Comparison of ENCODE assay signal across 26 cellular contexts in the genomic region with DNA sequence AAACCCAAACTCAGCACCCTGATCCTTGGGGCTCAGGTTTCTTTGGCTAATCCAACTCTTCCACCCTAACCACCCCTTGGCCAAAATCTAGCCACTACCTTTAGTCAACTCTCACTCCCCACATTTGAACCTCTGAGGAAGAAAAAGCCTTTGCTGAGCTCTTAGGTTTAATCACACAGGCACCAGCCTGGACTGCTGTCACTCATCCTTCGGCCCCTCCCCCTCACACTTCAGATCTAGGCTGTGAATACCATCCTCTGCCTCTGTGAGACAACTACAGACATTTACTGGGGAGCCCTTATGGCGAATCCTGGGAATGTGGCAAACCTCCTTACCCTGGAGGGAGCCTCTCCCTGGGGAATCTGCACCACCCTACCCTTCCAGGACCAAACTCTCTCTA. TPM values are rescaled to one million over a fixed set of nuclear protein-coding genes. Genes with fewer than 3 reads are reported as not detected.
DNase-seq lines count a peak whose midpoint lies in the region; ATAC-seq, FAIRE-seq and TF ChIP-seq lines count a peak whose summit lies in the region.
"Had no signal": no experiment of that assay in that cellular context is flagged by ENCODE, and none has a peak within 500 bp of the region (broad histone marks: within the 10 kb centered on the region; RNA-seq: fewer than 3 reads in every experiment).

No MANE protein-coding gene starts in this region.

- no peaks in the 10 kb centered on the region for H3K9me3 Mint-ChIP-seq in activated T-cell treated with anti-CD3 and anti-CD28 coated beads, Interleukin-2, amount 50 U/mL, for 72 hours
- H3K9me3 Mint-ChIP-seq in astrocyte (ENCODE audit: unreplicated experiment) = no peaks in the 10 kb centered on the region
- no peaks in the 10 kb centered on the region for H3K9me3 Mint-ChIP-seq in stimulated activated effector memory CD8-positive, alpha-beta T cell treated with anti-CD3 and anti-CD28 coated beads, Interleukin-12 subunit alpha, Interleukin-12 subunit beta, amount 100 ng/mL, for 72 hours
- H3K9me3 Mint-ChIP-seq in activated CD4-positive, alpha-beta memory T cell treated with anti-CD3 and anti-CD28 coated beads, Interleukin-2, amount 10 ng/mL, durations not matched to agents 7 days and 5 days = no peaks in the 10 kb centered on the region
- H3K9me3 Mint-ChIP-seq: activated B cell treated with CpG ODN at 0.5 μM for 24 hours, nephron had no signal

- H3K27ac Mint-ChIP-seq in activated T-cell treated with anti-CD3 and anti-CD28 coated beads, Interleukin-2, amount 50 U/mL, for 72 hours = peak overlapping the region; percentile 20
- no peak overlapping the region for H3K27ac Mint-ChIP-seq in astrocyte (ENCODE audit: unreplicated experiment)
- peak overlapping the region; percentile 63 for H3K27ac Mint-ChIP-seq in stimulated activated effector memory CD8-positive, alpha-beta T cell treated with anti-CD3 and anti-CD28 coated beads, Interleukin-12 subunit alpha, Interleukin-12 subunit beta, amount 100 ng/mL, for 72 hours
- H3K27ac Mint-ChIP-seq in activated CD4-positive, alpha-beta memory T cell treated with anti-CD3 and anti-CD28 coated beads, Interleukin-2, amount 10 ng/mL, durations not matched to agents 7 days and 5 days = no peak overlapping the region
- H3K27ac Mint-ChIP-seq: activated B cell treated with CpG ODN at 0.5 μM for 24 hours, nephron had no signal

- no peak overlapping the region for H3K4me3 ChIP-seq in astrocyte (ENCODE audit: insufficient read depth, low read depth, low read length)
- H3K4me3 ChIP-seq: heart right ventricle, left lung, SK-N-MC, testis, vagina had no signal

- peaks cover 3 to 5% of the 10 kb centered on the region in 2 donors for H3K36me3 Mint-ChIP-seq in activated T-cell treated with anti-CD3 and anti-CD28 coated beads, Interleukin-2, amount 50 U/mL, for 72 hours (ENCODE audit: insufficient read depth in 2 of 2)
- no peaks in the 10 kb centered on the region for H3K36me3 Mint-ChIP-seq in astrocyte (ENCODE audit: low read depth, unreplicated experiment)
- H3K36me3 Mint-ChIP-seq in stimulated activated effector memory CD8-positive, alpha-beta T cell treated with anti-CD3 and anti-CD28 coated beads, Interleukin-12 subunit alpha, Interleukin-12 subunit beta, amount 100 ng/mL, for 72 hours = peaks cover 62% of the 10 kb centered on the region
- peaks cover 30% of the 10 kb centered on the region for H3K36me3 Mint-ChIP-seq in activated CD4-positive, alpha-beta memory T cell treated with anti-CD3 and anti-CD28 coated beads, Interleukin-2, amount 10 ng/mL, durations not matched to agents 7 days and 5 days (ENCODE audit: low read depth)

- CTCF ChIA-PET in activated CD4-positive, alpha-beta memory T cell treated with anti-CD3 and anti-CD28 coated beads, Interleukin-2, amount 10 ng/mL, durations not matched to agents 7 days and 5 days (lab: Charles Lee) = interaction anchor here (1.2 to 5.4 kb wide), 5 partner anchors 8 to 97 kb away, joined by 4 to 87 read pairs (median 7); no protein-coding TSS in a partner anchor

- H3K4me2 ChIP-seq in astrocyte (ENCODE audit: low read length) = no peak overlapping the region

- H3K4me1 Mint-ChIP-seq in activated T-cell treated with anti-CD3 and anti-CD28 coated beads, Interleukin-2, amount 50 U/mL, for 72 hours (ENCODE audit: low read depth) = peaks cover 57% of the 10 kb centered on the region
- peaks cover 15% of the 10 kb centered on the region for H3K4me1 Mint-ChIP-seq in astrocyte (ENCODE audit: low read depth, unreplicated experiment)
- peaks cover 40% of the 10 kb centered on the region for H3K4me1 Mint-ChIP-seq in stimulated activated effector memory CD8-positive, alpha-beta T cell treated with anti-CD3 and anti-CD28 coated beads, Interleukin-12 subunit alpha, Interleukin-12 subunit beta, amount 100 ng/mL, for 72 hours
- H3K4me1 Mint-ChIP-seq in activated CD4-positive, alpha-beta memory T cell treated with anti-CD3 and anti-CD28 coated beads, Interleukin-2, amount 10 ng/mL, durations not matched to agents 7 days and 5 days = peaks cover 47% of the 10 kb centered on the region

- ATAC-seq in activated T-cell treated with anti-CD3 and anti-CD28 coated beads, Interleukin-2, amount 50 U/mL, for 72 hours (replicated peaks in 1 of 2) = no peak
- ATAC-seq in stimulated activated effector memory CD8-positive, alpha-beta T cell treated with anti-CD3 and anti-CD28 coated beads, Interleukin-12 subunit alpha, Interleukin-12 subunit beta, amount 100 ng/mL, for 72 hours = no peak
- ATAC-seq in HG03175 (IDR thresholded peaks at IDR 0.05; ENCODE audit: unreplicated experiment) = no peak
- ATAC-seq: left lung had no signal

- DNase-seq in activated T-cell treated with anti-CD3 and anti-CD28 coated beads, Interleukin-2, amount 50 U/mL, for 72 hours = no peak
- no peak for DNase-seq in activated T-cell treated with anti-CD3 and anti-CD28 coated beads for 4 hours
- DNase-seq in astrocyte (ENCODE audit: low read depth) = no peak
- no peak for DNase-seq in stimulated activated effector memory CD8-positive, alpha-beta T cell treated with anti-CD3 and anti-CD28 coated beads, Interleukin-12 subunit alpha, Interleukin-12 subunit beta, amount 100 ng/mL, for 72 hours (ENCODE audit: low spot score in 2 of 2)
- no peak for DNase-seq in activated CD4-positive, alpha-beta memory T cell treated with anti-CD3 and anti-CD28 coated beads, Interleukin-2, amount 10 ng/mL, durations not matched to agents 7 days and 5 days
- DNase-seq: activated B cell treated with CpG ODN at 0.5 μM for 24 hours; activated CD8-positive, alpha-beta memory T cell treated with anti-CD3 and anti-CD28 coated beads for 24 hours; C1 segment of cervical spinal cord; DMS 273 treated with DMSO at 0.1 percent for 48 hours; heart right ventricle; left lung; midbrain; NCI-H1092 treated with DMSO at 0.1 percent for 48 hours; NCI-H2081; NCI-H446 treated with DMSO at 0.1 percent for 48 hours; T-helper 9 cell; testis had no signal

- no peak overlapping the region for H3K4me3 Mint-ChIP-seq in activated T-cell treated with anti-CD3 and anti-CD28 coated beads, Interleukin-2, amount 50 U/mL, for 72 hours
- H3K4me3 Mint-ChIP-seq in astrocyte (ENCODE audit: unreplicated experiment) = peak overlapping the region; percentile 17
- no peak overlapping the region for H3K4me3 Mint-ChIP-seq in stimulated activated effector memory CD8-positive, alpha-beta T cell treated with anti-CD3 and anti-CD28 coated beads, Interleukin-12 subunit alpha, Interleukin-12 subunit beta, amount 100 ng/mL, for 72 hours
- no peak overlapping the region for H3K4me3 Mint-ChIP-seq in activated CD4-positive, alpha-beta memory T cell treated with anti-CD3 and anti-CD28 coated beads, Interleukin-2, amount 10 ng/mL, durations not matched to agents 7 days and 5 days
- H3K4me3 Mint-ChIP-seq: activated B cell treated with CpG ODN at 0.5 μM for 24 hours, nephron had no signal

- TF ChIP-seq CTCF in astrocyte (IDR thresholded peaks at IDR 0.05; ENCODE audit: insufficient read depth, low read depth, low read length) = no peak

- no peaks in the 10 kb centered on the region for H3K9me3 ChIP-seq in astrocyte (ENCODE audit: insufficient read depth, low read depth, low read length)
- H3K9me3 ChIP-seq: heart right ventricle, left lung, testis, vagina had no signal

- no peak overlapping the region for H3K27ac ChIP-seq in astrocyte (ENCODE audit: low read depth, low read length)
- H3K27ac ChIP-seq: epithelial cell of prostate, heart right ventricle, left lung, SK-N-MC, testis, vagina had no signal

- peaks cover 11% of the 10 kb centered on the region for H3K4me1 ChIP-seq in astrocyte (ENCODE audit: insufficient read depth, low read length)

- POLR2A ChIA-PET in activated CD4-positive, alpha-beta memory T cell treated with anti-CD3 and anti-CD28 coated beads, Interleukin-2, amount 10 ng/mL, durations not matched to agents 7 days and 5 days (lab: Charles Lee) = interaction anchor here (0.9 kb wide), 1 partner anchor 93 kb away, joined by 3 read pairs; no protein-coding TSS in a partner anchor

- peaks cover under 1% of the 10 kb centered on the region for H3K36me3 ChIP-seq in astrocyte (ENCODE audit: insufficient read depth, low read length)

- peaks cover 61% of the 10 kb centered on the region for H4K20me1 ChIP-seq in astrocyte (ENCODE audit: insufficient read depth, low read length)

- H3K27me3 ChIP-seq in astrocyte (ENCODE audit: insufficient read depth, low read length) = no peaks in the 10 kb centered on the region
- H3K27me3 ChIP-seq: heart right ventricle, left lung, testis, vagina had no signal

- H3K79me2 ChIP-seq in astrocyte (ENCODE audit: insufficient read depth, low read length) = peaks cover 52% of the 10 kb centered on the region

- H3K9ac ChIP-seq in astrocyte (ENCODE audit: low read length) = no peak overlapping the region

- no peak for FAIRE-seq in astrocyte (lab: Jason Lieb, UNC)

- no peaks in the 10 kb centered on the region for H3K27me3 Mint-ChIP-seq in activated T-cell treated with anti-CD3 and anti-CD28 coated beads, Interleukin-2, amount 50 U/mL, for 72 hours (ENCODE audit: low read depth)
- no peaks in the 10 kb centered on the region for H3K27me3 Mint-ChIP-seq in astrocyte (ENCODE audit: low read depth, unreplicated experiment)
- H3K27me3 Mint-ChIP-seq in activated CD4-positive, alpha-beta memory T cell treated with anti-CD3 and anti-CD28 coated beads, Interleukin-2, amount 10 ng/mL, durations not matched to agents 7 days and 5 days = no peaks in the 10 kb centered on the region
- H3K27me3 Mint-ChIP-seq: activated B cell treated with CpG ODN at 0.5 μM for 24 hours had no signal

- no peak overlapping the region for H2AFZ ChIP-seq in astrocyte (ENCODE audit: low read depth, low read length)

RNA-seq across cellular contexts. Expression of gene RNASEK, which starts 5.3 kb away (rescaled TPM):
- 100 to 1,000 TPM; 127 to 160 TPM for total RNA-seq in activated T-cell treated with anti-CD3 and anti-CD28 coated beads, Interleukin-2, amount 50 U/mL, for 72 hours
- total RNA-seq in astrocyte = 245 and 259 TPM in 2 replicates
- total RNA-seq in activated CD4-positive, alpha-beta memory T cell treated with anti-CD3 and anti-CD28 coated beads, Interleukin-2, amount 10 ng/mL, durations not matched to agents 7 days and 5 days = 100 to 1,000 TPM; 187 to 194 TPM

RNA-seq across cellular contexts. Expression of gene ALOX12, which starts 11.3 kb away (rescaled TPM):
- total RNA-seq in activated T-cell treated with anti-CD3 and anti-CD28 coated beads, Interleukin-2, amount 50 U/mL, for 72 hours = not detected
- not detected in 2 replicates for total RNA-seq in astrocyte
- not detected for total RNA-seq in activated CD4-positive, alpha-beta memory T cell treated with anti-CD3 and anti-CD28 coated beads, Interleukin-2, amount 10 ng/mL, durations not matched to agents 7 days and 5 days
- total RNA-seq: A673, activated B cell treated with CpG ODN at 0.5 μM for 24 hours, dermis microvascular lymphatic vessel endothelial cell, fibroblast of villous mesenchyme, RPMI7951 had no signal

RNA-seq across cellular contexts. Expression of gene BCL6B, which starts 15.7 kb away (rescaled TPM):
- 1 to 10 TPM; 1.4 to 2.0 TPM for total RNA-seq in activated T-cell treated with anti-CD3 and anti-CD28 coated beads, Interleukin-2, amount 50 U/mL, for 72 hours
- total RNA-seq in astrocyte = not detected in 2 replicates
- under 1 TPM; 0.80 to 0.88 TPM for total RNA-seq in activated CD4-positive, alpha-beta memory T cell treated with anti-CD3 and anti-CD28 coated beads, Interleukin-2, amount 10 ng/mL, durations not matched to agents 7 days and 5 days
- total RNA-seq: fibroblast of villous mesenchyme, RPMI7951 had no signal

RNA-seq across cellular contexts. Expression of gene SLC16A13, which starts 28.7 kb away (rescaled TPM):
- total RNA-seq in activated T-cell treated with anti-CD3 and anti-CD28 coated beads, Interleukin-2, amount 50 U/mL, for 72 hours = 1 to 10 TPM; 5.3 to 5.5 TPM
- 6.6 and 6.7 TPM in 2 replicates for total RNA-seq in astrocyte
- 10 to 100 TPM; 26.8 to 28.9 TPM for total RNA-seq in activated CD4-positive, alpha-beta memory T cell treated with anti-CD3 and anti-CD28 coated beads, Interleukin-2, amount 10 ng/mL, durations not matched to agents 7 days and 5 days

RNA-seq across cellular contexts. Expression of gene SLC16A11, which starts 36.7 kb away (rescaled TPM):
- 1 to 10 TPM; 2.0 to 2.9 TPM for total RNA-seq in activated T-cell treated with anti-CD3 and anti-CD28 coated beads, Interleukin-2, amount 50 U/mL, for 72 hours
- total RNA-seq in astrocyte = not detected in 2 replicates
- total RNA-seq in activated CD4-positive, alpha-beta memory T cell treated with anti-CD3 and anti-CD28 coated beads, Interleukin-2, amount 10 ng/mL, durations not matched to agents 7 days and 5 days = under 1 TPM; 0.35 to 0.73 TPM
- total RNA-seq: fibroblast of villous mesenchyme, RPMI7951, vagina had no signal

Comparison
In these comparisons a context has a peak if more than half of its experiments do, and no peak if none do; other contexts are left out.
1. H3K27ac Mint-ChIP-seq: peak in activated T-cell treated with anti-CD3 and anti-CD28 coated beads, Interleukin-2, amount 50 U/mL, for 72 hours (single experiment) and stimulated activated effector memory CD8-positive, alpha-beta T cell treated with anti-CD3 and anti-CD28 coated beads, Interleukin-12 subunit alpha, Interleukin-12 subunit beta, amount 100 ng/mL, for 72 hours (single experiment); none in astrocyte (single experiment) and activated CD4-positive, alpha-beta memory T cell treated with anti-CD3 and anti-CD28 coated beads, Interleukin-2, amount 10 ng/mL, durations not matched to agents 7 days and 5 days (single experiment).